Comparison of ENCODE assay signal across 38 cellular contexts in the genomic region with DNA sequence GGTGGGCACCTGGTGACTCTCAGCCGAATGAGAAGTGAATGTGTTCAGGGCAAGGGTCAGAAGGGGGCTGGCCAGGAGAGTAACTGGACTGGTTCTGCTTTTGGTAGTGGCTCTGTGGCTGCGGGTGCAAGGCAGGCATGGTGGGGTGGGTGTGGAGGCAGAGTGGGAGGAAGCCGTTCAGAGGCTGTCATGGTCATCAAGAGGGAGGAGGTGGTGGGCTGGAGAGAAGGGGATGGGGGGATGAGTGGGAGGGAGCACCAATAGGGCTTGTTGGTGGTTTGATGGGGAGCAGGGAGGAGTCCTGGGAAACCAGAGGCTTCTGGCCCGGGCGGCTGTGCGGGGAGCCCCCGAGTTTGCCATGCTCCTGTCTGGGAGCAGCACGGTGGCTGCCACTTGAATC. TPM values are rescaled to one million over a fixed set of nuclear protein-coding genes. Genes with fewer than 3 reads are reported as not detected.
"Had no signal": no experiment of that assay in that cellular context is flagged by ENCODE, and none has a peak within 500 bp of the region (broad histone marks: within the 10 kb centered on the region; RNA-seq: fewer than 3 reads in every experiment).

No MANE protein-coding gene starts in this region.

- H3K4me3 ChIP-seq: MG63 had no signal

- H3K27me3 ChIP-seq: MG63 had no signal

- H3K27ac ChIP-seq: KMS-11 had no signal

- H3K36me3 ChIP-seq: MG63 had no signal

- DNase-seq: Karpas-422, Kasumi-1, KG1, MG63, MM.1S, MV-4-11, NCI-H1048, NCI-H1092, NCI-H1092 treated with DMSO at 0.1 percent for 48 hours, NCI-H1105, NCI-H1105 treated with DMSO at 0.1 percent for 48 hours, NCI-H1417, NCI-H1417 treated with DMSO at 0.1 percent for 48 hours, NCI-H1436, NCI-H1436 treated with DMSO at 0.1 percent for 48 hours, NCI-H146, NCI-H1694, NCI-H1694 treated with DMSO at 0.1 percent for 48 hours, NCI-H187, NCI-H187 treated with DMSO at 0.1 percent for 48 hours, NCI-H1930, NCI-H2029, NCI-H2029 treated with DMSO at 0.1 percent for 48 hours, NCI-H2081, NCI-H2081 treated with DMSO at 0.1 percent for 48 hours, NCI-H2107, NCI-H2171, NCI-H2171 treated with DMSO at 0.1 percent for 48 hours, NCI-H2227 treated with DMSO at 0.1 percent for 48 hours, NCI-H226, NCI-H345, NCI-H446, NCI-H446 treated with DMSO at 0.1 percent for 48 hours had no signal

RNA-seq across cellular contexts. Expression of gene FAM163B, which starts 13.3 kb away (rescaled TPM):
- total RNA-seq: LHCN-M2, M059J, MCF 10A, NCI-H460 had no signal

RNA-seq across cellular contexts. Expression of gene DBH, which starts 40.3 kb away (rescaled TPM):
- total RNA-seq: LHCN-M2, M059J, MCF 10A, NCI-H460 had no signal
